30 cellular contexts compared by ENCODE assay signal in genomic region chr2:207217442-207217841, GRCh38.
"Had no signal": no experiment of that assay in that cellular context is flagged by ENCODE, and none has a peak within 500 bp of the region (broad histone marks: within the 10 kb centered on the region; RNA-seq: fewer than 3 reads in every experiment).

No MANE protein-coding gene starts in this region.

- H3K4me1 ChIP-seq: parathyroid adenoma, psoas muscle, right lobe of liver, testis, transverse colon, upper lobe of right lung, uterus had no signal

- H3K79me2 ChIP-seq: parathyroid adenoma had no signal

- H3K27me3 Mint-ChIP-seq: stimulated activated naive CD8-positive, alpha-beta T cell treated with anti-CD3 and anti-CD28 coated beads, Interleukin-15, amount 100 ng/mL, for 72 hours had no signal

- H3K27ac ChIP-seq: neutrophil, parathyroid adenoma, psoas muscle, right lobe of liver, sigmoid colon, suprapubic skin, testis, tibial artery, transverse colon, upper lobe of right lung, uterus had no signal

- H3K9me3 Mint-ChIP-seq: naive thymus-derived CD8-positive, alpha-beta T cell; natural killer cell treated with Interleukin-12 subunit alpha and Interleukin-12 subunit beta and Interleukin-15 and Interleukin-18, amount 100 ng/mL, for 72 hours; nephron progenitor cell; neural crest cell; stimulated activated effector memory CD8-positive, alpha-beta T cell treated with anti-CD3 and anti-CD28 coated beads, Interleukin-12 subunit alpha, Interleukin-12 subunit beta, amount 100 ng/mL, for 72 hours; stimulated activated naive CD8-positive, alpha-beta T cell treated with anti-CD3 and anti-CD28 coated beads, Interleukin-15, amount 100 ng/mL, for 72 hours; type B pancreatic cell had no signal

- H3K9ac ChIP-seq: parathyroid adenoma had no signal

- H3K4me3 Mint-ChIP-seq: naive thymus-derived CD8-positive, alpha-beta T cell; natural killer cell treated with Interleukin-12 subunit alpha and Interleukin-12 subunit beta and Interleukin-15 and Interleukin-18, amount 100 ng/mL, for 72 hours; nephron progenitor cell; neural crest cell; stimulated activated effector memory CD8-positive, alpha-beta T cell treated with anti-CD3 and anti-CD28 coated beads, Interleukin-12 subunit alpha, Interleukin-12 subunit beta, amount 100 ng/mL, for 72 hours; stimulated activated naive CD8-positive, alpha-beta T cell treated with anti-CD3 and anti-CD28 coated beads, Interleukin-15, amount 100 ng/mL, for 72 hours; type B pancreatic cell had no signal

- H3K4me3 ChIP-seq: psoas muscle, right lobe of liver, sigmoid colon, suprapubic skin, testis, tibial artery, transverse colon, upper lobe of right lung, uterus had no signal

- H3K27ac Mint-ChIP-seq: naive thymus-derived CD8-positive, alpha-beta T cell; natural killer cell treated with Interleukin-12 subunit alpha and Interleukin-12 subunit beta and Interleukin-15 and Interleukin-18, amount 100 ng/mL, for 72 hours; nephron progenitor cell; progenitor cell of endocrine pancreas; stimulated activated effector memory CD8-positive, alpha-beta T cell treated with anti-CD3 and anti-CD28 coated beads, Interleukin-12 subunit alpha, Interleukin-12 subunit beta, amount 100 ng/mL, for 72 hours; stimulated activated naive CD8-positive, alpha-beta T cell treated with anti-CD3 and anti-CD28 coated beads, Interleukin-15, amount 100 ng/mL, for 72 hours; type B pancreatic cell had no signal

- ATAC-seq: naive thymus-derived CD8-positive, alpha-beta T cell; natural killer cell treated with Interleukin-12 subunit alpha and Interleukin-12 subunit beta and Interleukin-15 and Interleukin-18, amount 100 ng/mL, for 72 hours; psoas muscle; right cardiac atrium; right lobe of liver; stimulated activated effector memory CD8-positive, alpha-beta T cell treated with anti-CD3 and anti-CD28 coated beads, Interleukin-12 subunit alpha, Interleukin-12 subunit beta, amount 100 ng/mL, for 72 hours; stimulated activated naive CD8-positive, alpha-beta T cell treated with anti-CD3 and anti-CD28 coated beads, Interleukin-15, amount 100 ng/mL, for 72 hours; stimulated activated naive CD8-positive, alpha-beta T cell treated with anti-CD3 and anti-CD28 coated beads, Interleukin-15, Interleukin-2, amounts not matched to agents 100 U/mL and 50 U/mL, for 24 hours; upper lobe of right lung had no signal

- H3K27me3 ChIP-seq: neutrophil, right lobe of liver, sigmoid colon, testis, tibial artery, transverse colon, upper lobe of right lung, uterus had no signal

- H3K36me3 ChIP-seq: neutrophil, right lobe of liver, sigmoid colon, suprapubic skin, tibial artery, transverse colon, upper lobe of right lung, uterus had no signal

- H2AFZ ChIP-seq: parathyroid adenoma had no signal

- H3K4me1 Mint-ChIP-seq: naive thymus-derived CD8-positive, alpha-beta T cell had no signal

- DNase-seq: naive thymus-derived CD8-positive, alpha-beta T cell; nephron progenitor cell; nucleus accumbens; posterior cingulate gyrus; psoas muscle; right cardiac atrium; right lobe of liver; sigmoid colon; small intestine; stimulated activated CD4-positive, alpha-beta T cell treated with anti-CD3 and anti-CD28 coated beads, Interleukin-15, amount 100 ng/mL, for 24 hours; stimulated activated CD4-positive, alpha-beta T cell treated with anti-CD3 and anti-CD28 coated beads, Interleukin-2, amount 100 ng/mL, for 24 hours; stimulated activated CD4-positive, alpha-beta T cell treated with anti-CD3 and anti-CD28 coated beads, Interleukin-2, amount 100 ng/mL, for 48 hours; stimulated activated CD4-positive, alpha-beta T cell treated with anti-CD3 and anti-CD28 coated beads, Interleukin-4, amount 100 ng/mL, for 24 hours; stimulated activated naive CD4-positive, alpha-beta T cell; stimulated activated naive CD8-positive, alpha-beta T cell treated with anti-CD3 and anti-CD28 coated beads, Interleukin-15, amount 100 ng/mL, for 72 hours; stimulated activated naive CD8-positive, alpha-beta T cell treated with anti-CD3 and anti-CD28 coated beads, Interleukin-15, Interleukin-2, amounts not matched to agents 100 U/mL and 50 U/mL, for 24 hours; substantia nigra; testis; tibial artery; transverse colon; upper lobe of right lung; uterus had no signal

- H3K36me3 Mint-ChIP-seq: naive thymus-derived CD8-positive, alpha-beta T cell; natural killer cell treated with Interleukin-12 subunit alpha and Interleukin-12 subunit beta and Interleukin-15 and Interleukin-18, amount 100 ng/mL, for 72 hours; stimulated activated effector memory CD8-positive, alpha-beta T cell treated with anti-CD3 and anti-CD28 coated beads, Interleukin-12 subunit alpha, Interleukin-12 subunit beta, amount 100 ng/mL, for 72 hours; type B pancreatic cell had no signal

- FAIRE-seq: small intestine had no signal

- H3K9me3 ChIP-seq: neutrophil, psoas muscle, right lobe of liver, sigmoid colon, suprapubic skin, testis, tibial artery, transverse colon, upper lobe of right lung, uterus had no signal
